ENCODE assay signal across 8 cellular contexts in genomic region chr17:17685775-17686291, GRCh38. TPM values are rescaled to one million over a fixed set of nuclear protein-coding genes. Genes with fewer than 3 reads are reported as not detected.
DNase-seq lines count a peak whose midpoint lies in the region; FAIRE-seq and TF ChIP-seq lines count a peak whose summit lies in the region.

No MANE protein-coding gene starts in this region.

- H3K27me3 ChIP-seq in astrocyte (ENCODE audit: insufficient read depth, low read length) (no peaks in the 10 kb centered on the region), liver (ENCODE audit: control insufficient read depth in 4 of 4, insufficient read depth in 4 of 4, low read length in 3 of 4) (no peaks in the 10 kb centered on the region)

- no peak for TF ChIP-seq RAD21 in liver (IDR thresholded peaks at IDR 0.05)

- peak overlapping the region; percentile 91 for H3K27ac Mint-ChIP-seq in astrocyte (ENCODE audit: unreplicated experiment)

- peak overlapping the region; percentile 79 for H3K4me2 ChIP-seq in astrocyte (ENCODE audit: low read length)

- H3K4me1 ChIP-seq in astrocyte (ENCODE audit: insufficient read depth, low read length) (peaks cover 30% of the 10 kb centered on the region), liver (ENCODE audit: control insufficient read depth in 4 of 4, insufficient read depth in 4 of 4, low read length in 3 of 4) (peaks cover 4 to 19% (median 7%) of the 10 kb centered on the region in 4 donors)

- H3K4me3 Mint-ChIP-seq in astrocyte (ENCODE audit: unreplicated experiment), result peak overlapping the region; percentile 52

- H4K20me1 ChIP-seq in astrocyte (ENCODE audit: insufficient read depth, low read length), result peaks cover 66% of the 10 kb centered on the region

- no peaks in the 10 kb centered on the region for H3K36me3 ChIP-seq in astrocyte (ENCODE audit: insufficient read depth, low read length)
- no peaks in the 10 kb centered on the region for H3K36me3 ChIP-seq in liver (ENCODE audit: control insufficient read depth in 4 of 4, insufficient read depth in 3 of 4, low read depth in 1 of 4, low read length in 3 of 4)

- TF ChIP-seq CTCF in astrocyte (IDR thresholded peaks at IDR 0.05; ENCODE audit: insufficient read depth, low read depth, low read length), result no peak
- TF ChIP-seq CTCF in liver (IDR thresholded peaks at IDR 0.05; ENCODE audit: low read depth, low read length, missing input control), result no peak

- peaks cover 5% of the 10 kb centered on the region for H3K36me3 Mint-ChIP-seq in astrocyte (ENCODE audit: low read depth, unreplicated experiment)

- no peaks in the 10 kb centered on the region for H3K9me3 Mint-ChIP-seq in astrocyte (ENCODE audit: unreplicated experiment)

- 65% methylated on average over 14 of the region's 14 CpGs for WGBS in liver

- H3K9me3 ChIP-seq in astrocyte (ENCODE audit: insufficient read depth, low read depth, low read length) (no peaks in the 10 kb centered on the region), liver (ENCODE audit: control insufficient read depth in 4 of 4, low read length in 3 of 4) (no peaks in the 10 kb centered on the region)

- H3K4me1 Mint-ChIP-seq in astrocyte (ENCODE audit: low read depth, unreplicated experiment), result peaks cover 41% of the 10 kb centered on the region

- no peaks in the 10 kb centered on the region for H3K27me3 Mint-ChIP-seq in astrocyte (ENCODE audit: low read depth, unreplicated experiment)

- H2AFZ ChIP-seq in astrocyte (ENCODE audit: low read depth, low read length), result peak overlapping the region; percentile 52

- H3K9ac ChIP-seq in astrocyte (ENCODE audit: low read length) (peak overlapping the region; percentile 78), liver (ENCODE audit: low read depth in 1 of 2, low read length in 2 of 2) (no peak overlapping the region)

- peak; percentile 76 for DNase-seq in AG08396 (ENCODE audit: low spot score)
- peak; percentile 82 for DNase-seq in HTR-8/SVneo (ENCODE audit: insufficient read length, low spot score)
- DNase-seq in astrocyte (ENCODE audit: low read depth), result peak; percentile 79
- DNase-seq in ureter (ENCODE audit: low spot score), result peak; percentile 87
- DNase-seq in stimulated activated naive CD4-positive, alpha-beta T cell (lab: John Stamatoyannopoulos, UW), result no peak
- DNase-seq in stimulated activated CD4-positive, alpha-beta T cell treated with anti-CD3 and anti-CD28 coated beads, Interleukin-4, amount 100 ng/mL, for 4 hours, result no peak
- no peak for DNase-seq in GM19240 (ENCODE audit: insufficient read length, low spot score)

- peak overlapping the region; percentile 80 for H3K27ac ChIP-seq in astrocyte (ENCODE audit: low read depth, low read length)
- H3K27ac ChIP-seq in liver (ENCODE audit: low read depth in 1 of 2, low read length in 2 of 2), result peak overlapping the region; percentile 4 to 48

- H3K4me3 ChIP-seq in astrocyte (ENCODE audit: insufficient read depth, low read depth, low read length) (peak overlapping the region; percentile 27), liver (ENCODE audit: low read depth in 1 of 3, low read length in 3 of 3) (no peak overlapping the region)

- peaks cover 92% of the 10 kb centered on the region for H3K79me2 ChIP-seq in astrocyte (ENCODE audit: insufficient read depth, low read length)

- FAIRE-seq in HTR-8/SVneo (lab: Jason Lieb, UNC) (peak; percentile 96), astrocyte (lab: Jason Lieb, UNC) (no peak)

TF ChIP-seq in liver, 16 proteins besides CTCF, POLR2A, EP300 and RAD21:
- TF ChIP-seq FOXA1 (IDR thresholded peaks at IDR 0.05) (no peak), SP1 (IDR thresholded peaks at IDR 0.05) (no peak), HNF4A (conservative IDR thresholded peaks at IDR 0.05) (no peak), REST (IDR thresholded peaks at IDR 0.05) (no peak), NR2F2 (IDR thresholded peaks at IDR 0.05) (no peak), ZBTB33 (IDR thresholded peaks at IDR 0.05) (no peak), JUND (IDR thresholded peaks at IDR 0.05) (peak in 1 of 2 donors; percentile 41)

RNA-seq across cellular contexts. Expression of gene RAI1, which starts 4.6 kb away (rescaled TPM):
- total RNA-seq in astrocyte (39.1 and 39.8 TPM in 2 replicates), liver (1 to 10 TPM; 5.8 to 7.6 TPM), ureter (117 TPM)
- 1 to 10 TPM in 1 of 2 donors, under 1 TPM in 1; 0.57 to 4.7 TPM for polyA plus RNA-seq in liver

Comparison
In these comparisons a context has a peak if more than half of its experiments do, and no peak if none do; other contexts are left out.
1. DNase-seq: peak in AG08396 (single experiment), HTR-8/SVneo (single experiment), astrocyte (single experiment) and ureter (single experiment); none in stimulated activated naive CD4-positive, alpha-beta T cell (0 of 6), stimulated activated CD4-positive, alpha-beta T cell treated with anti-CD3 and anti-CD28 coated beads, Interleukin-4, amount 100 ng/mL, for 4 hours (0 of 2) and GM19240 (single experiment).